37 cellular contexts compared by ENCODE assay signal in genomic region chr2:225602205-225602604, GRCh38.
"Had no signal": no experiment of that assay in that cellular context is flagged by ENCODE, and none has a peak within 500 bp of the region (broad histone marks: within the 10 kb centered on the region; RNA-seq: fewer than 3 reads in every experiment).

No MANE protein-coding gene starts in this region.

- H3K4me1 ChIP-seq: adrenal gland, body of pancreas, breast epithelium had no signal

- H3K27ac Mint-ChIP-seq: activated B cell treated with CpG ODN at 0.5 μM for 24 hours; activated CD4-positive, alpha-beta memory T cell treated with anti-CD3 and anti-CD28 coated beads for 36 hours; activated CD4-positive, alpha-beta T cell treated with anti-CD3 and anti-CD28 coated beads, Interleukin-2, amount 10 ng/mL, durations not matched to agents 24 days and 14 days; activated CD8-positive, alpha-beta T cell treated with anti-CD3 and anti-CD28 coated beads for 36 hours; activated naive CD4-positive, alpha-beta T cell treated with anti-CD3 and anti-CD28 coated beads for 36 hours; activated naive CD4-positive, alpha-beta T cell treated with anti-CD3 and anti-CD28 coated beads, Interleukin-2, amount 50 U/mL, for 72 hours; activated naive CD8-positive, alpha-beta T cell treated with anti-CD3 and anti-CD28 coated beads for 36 hours; activated T-cell treated with anti-CD3 and anti-CD28 coated beads, Interleukin-2, amount 50 U/mL, for 72 hours; activated T-helper 1 cell treated with anti-CD3 and anti-CD28 coated beads, Interleukin-12 subunit alpha, Interleukin-12 subunit beta, Interleukin-2, Interleukin-4 antibody, amounts not matched to agents 30 ng/mL and 10 ng/mL and 1 ng/mL, durations not matched to agents 14 hours and 24 hours and 36 hours; activated T-helper 17 cell treated with anti-CD3 and anti-CD28 coated beads, Interleukin-2, amount 50 U/mL, for 72 hours; T-helper 1 cell treated with Interleukin-12 subunit alpha and Interleukin-12 subunit beta and Interleukin-4 antibody, amounts not matched to agents 30 μg/mL and 1 μg/mL, for 36 hours; T-helper 2 cell treated with Interferon-gamma antibody and Interleukin-4, amounts not matched to agents 5 μg/mL and 100 μg/mL, for 36 hours had no signal

- H3K9me3 Mint-ChIP-seq: activated CD8-positive, alpha-beta T cell treated with anti-CD3 and anti-CD28 coated beads for 36 hours; activated T-cell treated with anti-CD3 and anti-CD28 coated beads, Interleukin-2, amount 50 U/mL, for 4 hours; activated T-cell treated with anti-CD3 and anti-CD28 coated beads, Interleukin-2, amount 50 U/mL, for 72 hours; activated T-helper 1 cell treated with anti-CD3 and anti-CD28 coated beads, Interleukin-12 subunit alpha, Interleukin-12 subunit beta, Interleukin-2, Interleukin-4 antibody, amounts not matched to agents 30 ng/mL and 10 ng/mL and 1 ng/mL, durations not matched to agents 14 hours and 24 hours and 36 hours; T-helper 1 cell treated with Interleukin-12 subunit alpha and Interleukin-12 subunit beta and Interleukin-4 antibody, amounts not matched to agents 30 μg/mL and 1 μg/mL, for 36 hours; T-helper 2 cell treated with Interferon-gamma antibody and Interleukin-4, amounts not matched to agents 5 μg/mL and 100 μg/mL, for 36 hours had no signal

- H3K4me3 ChIP-seq: adrenal gland, body of pancreas, breast epithelium had no signal

- H3K4me3 Mint-ChIP-seq: activated B cell treated with CpG ODN at 0.5 μM for 24 hours; activated CD4-positive, alpha-beta memory T cell treated with anti-CD3 and anti-CD28 coated beads for 36 hours; activated CD4-positive, alpha-beta T cell treated with anti-CD3 and anti-CD28 coated beads, Interleukin-2, amount 10 ng/mL, durations not matched to agents 24 days and 14 days; activated CD8-positive, alpha-beta T cell treated with anti-CD3 and anti-CD28 coated beads for 36 hours; activated naive CD4-positive, alpha-beta T cell treated with anti-CD3 and anti-CD28 coated beads for 36 hours; activated naive CD8-positive, alpha-beta T cell treated with anti-CD3 and anti-CD28 coated beads for 36 hours; activated T-cell treated with anti-CD3 and anti-CD28 coated beads, Interleukin-2, amount 50 U/mL, for 4 hours; activated T-cell treated with anti-CD3 and anti-CD28 coated beads, Interleukin-2, amount 50 U/mL, for 72 hours; activated T-helper 1 cell treated with anti-CD3 and anti-CD28 coated beads, Interleukin-12 subunit alpha, Interleukin-12 subunit beta, Interleukin-2, Interleukin-4 antibody, amounts not matched to agents 30 ng/mL and 10 ng/mL and 1 ng/mL, durations not matched to agents 14 hours and 24 hours and 36 hours; activated T-helper 17 cell treated with anti-CD3 and anti-CD28 coated beads, Interleukin-2, amount 50 U/mL, for 72 hours; T-helper 1 cell treated with Interleukin-12 subunit alpha and Interleukin-12 subunit beta and Interleukin-4 antibody, amounts not matched to agents 30 μg/mL and 1 μg/mL, for 36 hours; T-helper 2 cell treated with Interferon-gamma antibody and Interleukin-4, amounts not matched to agents 5 μg/mL and 100 μg/mL, for 36 hours had no signal

- H3K27me3 ChIP-seq: adrenal gland, body of pancreas, brain microvascular endothelial cell, breast epithelium had no signal

- H3K27ac ChIP-seq: adrenal gland, body of pancreas, brain microvascular endothelial cell, breast epithelium, VCaP had no signal

- DNase-seq: activated B cell treated with CpG ODN at 0.5 μM for 24 hours; activated CD4-positive, alpha-beta memory T cell treated with anti-CD3 and anti-CD28 coated beads for 36 hours; activated CD4-positive, alpha-beta T cell treated with anti-CD3 and anti-CD28 coated beads for 4 hours; activated CD4-positive, alpha-beta T cell treated with anti-CD3 and anti-CD28 coated beads, Interleukin-2, amount 10 ng/mL, durations not matched to agents 24 days and 14 days; activated CD4-positive, alpha-beta T cell treated with anti-CD3 and anti-CD28 coated beads, Interleukin-2, amount 50 U/mL, for 1 hour; activated CD4-positive, alpha-beta T cell treated with anti-CD3 and anti-CD28 coated beads, Interleukin-2, amount 50 U/mL, for 4 hours; activated CD4-positive, CD25-positive, alpha-beta regulatory T cell treated with anti-CD3 and anti-CD28 coated beads, Interleukin-2, amount 50 U/mL, for 72 hours; activated CD8-positive, alpha-beta memory T cell treated with anti-CD3 and anti-CD28 coated beads, Interleukin-2, amount 50 U/mL, for 4 hours; activated CD8-positive, alpha-beta T cell treated with anti-CD3 and anti-CD28 coated beads for 36 hours; activated effector memory CD4-positive, alpha-beta T cell treated with anti-CD3 and anti-CD28 coated beads, Interleukin-2, amount 50 U/mL, for 16 hours; activated gamma-delta T cell treated with Interleukin-2 at 50 U/mL for 16 hours; activated naive CD4-positive, alpha-beta T cell; activated naive CD4-positive, alpha-beta T cell treated with anti-CD3 and anti-CD28 coated beads for 36 hours; activated naive CD4-positive, alpha-beta T cell treated with anti-CD3 and anti-CD28 coated beads, Interleukin-2, amount 50 U/mL, for 16 hours; activated naive CD8-positive, alpha-beta T cell treated with anti-CD3 and anti-CD28 coated beads for 36 hours; activated T-cell treated with anti-CD3 and anti-CD28 coated beads for 4 hours; activated T-cell treated with anti-CD3 and anti-CD28 coated beads, Interleukin-2, amount 50 U/mL, for 1 hour; activated T-cell treated with anti-CD3 and anti-CD28 coated beads, Interleukin-2, amount 50 U/mL, for 4 hours; activated T-cell treated with anti-CD3 and anti-CD28 coated beads, Interleukin-2, amount 50 U/mL, for 72 hours; adrenal gland; amniotic stem cell; aorta; body of pancreas; brain microvascular endothelial cell; central memory CD4-positive, alpha-beta T cell; T-helper 1 cell; T-helper 2 cell; T-helper 9 cell had no signal

- H3K36me3 Mint-ChIP-seq: activated CD4-positive, alpha-beta memory T cell treated with anti-CD3 and anti-CD28 coated beads for 36 hours; activated naive CD4-positive, alpha-beta T cell treated with anti-CD3 and anti-CD28 coated beads, Interleukin-2, amount 50 U/mL, for 72 hours; activated naive CD8-positive, alpha-beta T cell treated with anti-CD3 and anti-CD28 coated beads for 36 hours had no signal

- H3K36me3 ChIP-seq: adrenal gland, brain microvascular endothelial cell, breast epithelium had no signal

- ATAC-seq: activated CD8-positive, alpha-beta T cell treated with anti-CD3 and anti-CD28 coated beads for 36 hours; activated naive CD4-positive, alpha-beta T cell treated with anti-CD3 and anti-CD28 coated beads, Interleukin-2, amount 50 U/mL, for 72 hours; activated T-cell treated with anti-CD3 and anti-CD28 coated beads, Interleukin-2, amount 50 U/mL, for 4 hours; activated T-cell treated with anti-CD3 and anti-CD28 coated beads, Interleukin-2, amount 50 U/mL, for 72 hours; activated T-helper 17 cell treated with anti-CD3 and anti-CD28 coated beads, Interleukin-2, amount 50 U/mL, for 72 hours; body of pancreas had no signal

- H3K27me3 Mint-ChIP-seq: activated B cell treated with CpG ODN at 0.5 μM for 24 hours had no signal

- FAIRE-seq: astrocyte, TTC549 had no signal

- H3K4me1 Mint-ChIP-seq: activated B cell treated with CpG ODN at 0.5 μM for 24 hours; activated CD4-positive, alpha-beta T cell treated with anti-CD3 and anti-CD28 coated beads, Interleukin-2, amount 10 ng/mL, durations not matched to agents 24 days and 14 days; activated naive CD8-positive, alpha-beta T cell treated with anti-CD3 and anti-CD28 coated beads for 36 hours; activated T-helper 17 cell treated with anti-CD3 and anti-CD28 coated beads, Interleukin-2, amount 50 U/mL, for 72 hours had no signal

- H3K9me3 ChIP-seq: adrenal gland had no signal
